ENCODE assay signal across 24 cellular contexts in genomic region chr3:175198991-175199390, GRCh38.
DNase-seq lines count a peak whose midpoint lies in the region; ATAC-seq, FAIRE-seq and TF ChIP-seq lines count a peak whose summit lies in the region.
"Had no signal": no experiment of that assay in that cellular context is flagged by ENCODE, and none has a peak within 500 bp of the region (broad histone marks: within the 10 kb centered on the region; RNA-seq: fewer than 3 reads in every experiment).

No MANE protein-coding gene starts in this region.

- H3K79me2 ChIP-seq in SK-N-SH (ENCODE audit: insufficient read depth): no peaks in the 10 kb centered on the region

- in situ Hi-C loops in brain microvascular endothelial cell (cut with HindIII; ENCODE audit: low pct_ligation_motif_present, low sequenced_read_pairs): no loop called here

- intact Hi-C loops in thyroid gland (cut with DNase I): no loop called here

- TF ChIP-seq POLR2A in thyroid gland (IDR thresholded peaks at IDR 0.05) (no peak), H54 (IDR thresholded peaks at IDR 0.05; ENCODE audit: low read depth, low read length) (no peak)

- TF ChIP-seq EP300 in SK-N-SH (IDR thresholded peaks at IDR 0.05; ENCODE audit: borderline replicate concordance in 1 of 2, low read depth in 1 of 2, low read length in 1 of 2): no peak

- no peaks in the 10 kb centered on the region for H3K27me3 Mint-ChIP-seq in osteocyte (ENCODE audit: unreplicated experiment)
- H3K27me3 Mint-ChIP-seq: CD4-positive, alpha-beta T cell; CD8-positive, alpha-beta memory T cell had no signal

- no peak overlapping the region; a peak in 1 of 4 replicates for H3K27ac ChIP-seq in SK-N-SH (ENCODE audit: low read depth in 2 of 2, low read length in 1 of 2)
- H3K27ac ChIP-seq in thyroid gland: no peak overlapping the region
- no peak overlapping the region for H3K27ac ChIP-seq in brain microvascular endothelial cell
- H3K27ac ChIP-seq: A549; BLaER1 treated with 17β-estradiol and CSF1 and Interleukin-3, amounts not matched to agents 10 nM and 100 nM had no signal

- no peak overlapping the region for H3K4me2 ChIP-seq in SK-N-SH
- H3K4me2 ChIP-seq: A549; BLaER1 treated with 17β-estradiol and CSF1 and Interleukin-3, amounts not matched to agents 10 nM and 100 nM had no signal

- H2AFZ ChIP-seq in SK-N-SH (ENCODE audit: low read depth): no peak overlapping the region

- TF ChIP-seq RAD21 in SK-N-SH (IDR thresholded peaks at IDR 0.05; ENCODE audit: low read length): no peak

- POLR2A ChIA-PET in SK-N-SH (lab: Yijun Ruan, JAX): no interaction called here

- H3K27me3 ChIP-seq in SK-N-SH (ENCODE audit: insufficient read depth) (no peaks in the 10 kb centered on the region), thyroid gland (no peaks in the 10 kb centered on the region), brain microvascular endothelial cell (replicated peaks) (no peaks in the 10 kb centered on the region)
- H3K27me3 ChIP-seq: BE2C; BLaER1 treated with 17β-estradiol and CSF1 and Interleukin-3, amounts not matched to agents 10 nM and 100 nM had no signal

- peaks cover 20% of the 10 kb centered on the region for H3K9me3 Mint-ChIP-seq in osteocyte (ENCODE audit: unreplicated experiment)

- H3K4me1 Mint-ChIP-seq in osteocyte (ENCODE audit: unreplicated experiment): peaks cover 44% of the 10 kb centered on the region
- H3K4me1 Mint-ChIP-seq: CD14-positive monocyte; CD8-positive, alpha-beta memory T cell had no signal

- H4K20me1 ChIP-seq in SK-N-SH (ENCODE audit: insufficient read depth): no peaks in the 10 kb centered on the region
- H4K20me1 ChIP-seq: BLaER1 treated with 17β-estradiol and CSF1 and Interleukin-3, amounts not matched to agents 10 nM and 100 nM had no signal

- H3K4me1 ChIP-seq in SK-N-SH (ENCODE audit: control insufficient read depth in 1 of 2, insufficient read depth in 2 of 2, low read depth in 1 of 2, low read length in 1 of 2) (no peaks in the 10 kb centered on the region; a peak in 2 of 4 replicates), thyroid gland (no peaks in the 10 kb centered on the region)
- H3K4me1 ChIP-seq: A549; BE2C; BLaER1 treated with 17β-estradiol and CSF1 and Interleukin-3, amounts not matched to agents 10 nM and 100 nM had no signal

- H3K9me3 ChIP-seq in SK-N-SH: no peaks in the 10 kb centered on the region
- no peaks in the 10 kb centered on the region for H3K9me3 ChIP-seq in thyroid gland
- H3K9me3 ChIP-seq: A549, BE2C had no signal

- peak; percentile 44; the same call in 2 of the 3 replicates for ATAC-seq in SK-N-SH treated with all-trans-retinoic acid at 6 μM for 48 hours
- ATAC-seq: A549 had no signal

- peaks cover 8% of the 10 kb centered on the region for H3F3A ChIP-seq in SK-N-SH (replicated peaks; ENCODE audit: insufficient read depth)

- peaks cover 7% of the 10 kb centered on the region for H3K36me3 Mint-ChIP-seq in osteocyte (ENCODE audit: unreplicated experiment)
- H3K36me3 Mint-ChIP-seq: CD14-positive monocyte; CD8-positive, alpha-beta memory T cell had no signal

- no peak for DNase-seq in SK-N-SH
- no peak for DNase-seq in osteocyte (ENCODE audit: extremely low spot score, unreplicated experiment)
- DNase-seq in thyroid gland: peak; percentile 3 to 22
- DNase-seq in H54 (ENCODE audit: insufficient read length, low spot score): no peak
- no peak for DNase-seq in brain microvascular endothelial cell
- DNase-seq: 8988T; ACHN; AML-193; BE2C; CD4-positive, alpha-beta T cell; CD8-positive, alpha-beta memory T cell; DMS 273 treated with DMSO at 0.1 percent for 48 hours; DMS79 treated with DMSO at 0.1 percent for 48 hours; GF-D8; GOT3; H7; HCEC 1CT had no signal

- H3K36me3 ChIP-seq in SK-N-SH (replicated peaks in 1 of 2; ENCODE audit: control insufficient read depth in 1 of 2, insufficient read depth in 2 of 2, low read length in 1 of 2) (no peaks in the 10 kb centered on the region), thyroid gland (no peaks in the 10 kb centered on the region), brain microvascular endothelial cell (replicated peaks) (no peaks in the 10 kb centered on the region)
- H3K36me3 ChIP-seq: BE2C; BLaER1 treated with 17β-estradiol and CSF1 and Interleukin-3, amounts not matched to agents 10 nM and 100 nM had no signal

- H3K4me3 Mint-ChIP-seq in osteocyte (ENCODE audit: unreplicated experiment): no peak overlapping the region
- H3K4me3 Mint-ChIP-seq: CD14-positive monocyte; CD4-positive, alpha-beta T cell; CD8-positive, alpha-beta memory T cell had no signal

- H3K9me2 ChIP-seq in SK-N-SH: no peaks in the 10 kb centered on the region

- TF ChIP-seq CTCF in SK-N-SH (IDR thresholded peaks at IDR 0.05) (no peak), osteocyte (IDR thresholded peaks at IDR 0.05) (no peak), thyroid gland (IDR thresholded peaks at IDR 0.05) (no peak), brain microvascular endothelial cell (IDR thresholded peaks at IDR 0.05; ENCODE audit: low read depth, low read length, missing control alignments) (no peak)

- H3K27ac Mint-ChIP-seq in osteocyte (ENCODE audit: unreplicated experiment): peak overlapping the region; percentile 20
- H3K27ac Mint-ChIP-seq: CD14-positive monocyte; CD4-positive, alpha-beta T cell; CD8-positive, alpha-beta memory T cell had no signal

- WGBS in SK-N-SH (ENCODE audit: low lambda C conversion rate): 65% methylated on average over 2 of the region's 2 CpGs
- 27 to 48% methylated on average over 2 of the region's 2 CpGs for WGBS in thyroid gland, 2 donors

- no peak for FAIRE-seq in H54 (lab: Jason Lieb, UNC)
- FAIRE-seq: A549, D721Med, GM12891, GM18507 had no signal

- no peak overlapping the region for H3K9ac ChIP-seq in SK-N-SH
- H3K9ac ChIP-seq: BLaER1 treated with 17β-estradiol and CSF1 and Interleukin-3, amounts not matched to agents 10 nM and 100 nM had no signal

- H3K4me3 ChIP-seq in SK-N-SH (ENCODE audit: low read depth in 2 of 2, low read length in 1 of 2): no peak overlapping the region
- no peak overlapping the region for H3K4me3 ChIP-seq in thyroid gland (replicated peaks in 1 of 3)
- H3K4me3 ChIP-seq in brain microvascular endothelial cell (ENCODE audit: low read depth, low read length): no peak overlapping the region
- H3K4me3 ChIP-seq: A549; BLaER1 treated with 17β-estradiol and CSF1 and Interleukin-3, amounts not matched to agents 10 nM and 100 nM had no signal

- CTCF ChIA-PET in SK-N-SH (lab: Yijun Ruan, JAX): interaction anchor here (0.8 kb wide), 1 partner anchor 25 kb away, joined by 3 read pairs; no protein-coding TSS in a partner anchor

TF ChIP-seq in SK-N-SH treated with all-trans-retinoic acid at 6 μM for 48 hours, 23 proteins besides CTCF, POLR2A, EP300 and RAD21 (continues in another document):
- no peak for TF ChIP-seq ZC3H10 (CRISPR knock-in tag; IDR thresholded peaks at IDR 0.05)
- TF ChIP-seq ZFP3 (CRISPR knock-in tag; IDR thresholded peaks at IDR 0.05): no peak
- TF ChIP-seq ZNF565 (CRISPR knock-in tag; conservative IDR thresholded peaks at IDR 0.05; ENCODE audit: low read depth): no peak
- no peak for TF ChIP-seq TCF4 (CRISPR knock-in tag; IDR thresholded peaks at IDR 0.05; ENCODE audit: borderline replicate concordance)
- TF ChIP-seq ZNF70 (CRISPR knock-in tag; IDR thresholded peaks at IDR 0.05): no peak
- no peak for TF ChIP-seq PATZ1 (CRISPR knock-in tag; IDR thresholded peaks at IDR 0.05; ENCODE audit: borderline replicate concordance)

TF ChIP-seq in SK-N-SH, 30 proteins besides CTCF, POLR2A, EP300 and RAD21 (continues in another document):
- no peak for TF ChIP-seq FOXJ3 (CRISPR knock-in tag; IDR thresholded peaks at IDR 0.05)
- TF ChIP-seq FOSL2 (IDR thresholded peaks at IDR 0.05; ENCODE audit: borderline replicate concordance, low read depth): no peak
- TF ChIP-seq NFIC (IDR thresholded peaks at IDR 0.05; ENCODE audit: borderline replicate concordance): no peak
- no peak for TF ChIP-seq ZBTB33 (IDR thresholded peaks at IDR 0.05; ENCODE audit: borderline replicate concordance, low read depth)
- TF ChIP-seq SMC3 (IDR thresholded peaks at IDR 0.05; ENCODE audit: low read depth, low read length): no peak
- no peak for TF ChIP-seq IRF3 (IDR thresholded peaks at IDR 0.05; ENCODE audit: low read depth, low read length)
- TF ChIP-seq GABPA (IDR thresholded peaks at IDR 0.05; ENCODE audit: low read depth): no peak
- TF ChIP-seq PBX3 (IDR thresholded peaks at IDR 0.05): no peak
- no peak for TF ChIP-seq SIN3A (IDR thresholded peaks at IDR 0.05; ENCODE audit: borderline replicate concordance, low read depth, low read length)
- TF ChIP-seq GATA2 (CRISPR knock-in tag; IDR thresholded peaks at IDR 0.05): no peak

Comparison
In these comparisons a context has a peak if more than half of its experiments do, and no peak if none do; other contexts are left out.
1. DNase-seq: peak in thyroid gland (2 of 2); none in SK-N-SH (single experiment), osteocyte (single experiment), H54 (single experiment) and brain microvascular endothelial cell (single experiment).